ENCODE assay signal across 35 cellular contexts in genomic region chrX:98637451-98637850, GRCh38.
"Had no signal": no experiment of that assay in that cellular context is flagged by ENCODE, and none has a peak within 500 bp of the region (broad histone marks: within the 10 kb centered on the region; RNA-seq: fewer than 3 reads in every experiment).

No MANE protein-coding gene starts in this region.

- DNase-seq: Karpas-422, Kasumi-1, MG63, MM.1S, MV-4-11, NCI-H1048, NCI-H1092, NCI-H1092 treated with DMSO at 0.1 percent for 48 hours, NCI-H1105, NCI-H1105 treated with DMSO at 0.1 percent for 48 hours, NCI-H1417, NCI-H1417 treated with DMSO at 0.1 percent for 48 hours, NCI-H1436, NCI-H1436 treated with DMSO at 0.1 percent for 48 hours, NCI-H146, NCI-H1694, NCI-H1694 treated with DMSO at 0.1 percent for 48 hours, NCI-H187, NCI-H187 treated with DMSO at 0.1 percent for 48 hours, NCI-H1930, NCI-H2029, NCI-H2029 treated with DMSO at 0.1 percent for 48 hours, NCI-H2081, NCI-H2081 treated with DMSO at 0.1 percent for 48 hours, NCI-H2107, NCI-H2171, NCI-H2171 treated with DMSO at 0.1 percent for 48 hours, NCI-H2227 treated with DMSO at 0.1 percent for 48 hours, NCI-H226, NCI-H345, NCI-H446, NCI-H446 treated with DMSO at 0.1 percent for 48 hours, NCI-H510A, NCI-H510A treated with DMSO at 0.1 percent for 48 hours had no signal

- H3K27me3 ChIP-seq: MG63 had no signal

- H3K4me3 ChIP-seq: MG63 had no signal

- H3K9ac ChIP-seq: KMS-11 had no signal

- H3K9me3 ChIP-seq: MG63 had no signal

- H3K36me3 ChIP-seq: MG63 had no signal

- H3K27ac ChIP-seq: KMS-11 had no signal

- H3K4me2 ChIP-seq: KMS-11 had no signal
